16 cellular contexts compared by ENCODE assay signal in genomic region chr12:104793280-104793679, GRCh38.
DNase-seq lines count a peak whose midpoint lies in the region; ATAC-seq, FAIRE-seq and TF ChIP-seq lines count a peak whose summit lies in the region.
"Had no signal": no experiment of that assay in that cellular context is flagged by ENCODE, and none has a peak within 500 bp of the region (broad histone marks: within the 10 kb centered on the region; RNA-seq: fewer than 3 reads in every experiment).

No MANE protein-coding gene starts in this region.

- 61% methylated on average over 3 of the region's 3 CpGs for WGBS in right cardiac atrium
- 77 to 82% (median 79%) methylated on average over 3 of the region's 3 CpGs for WGBS in small intestine, 3 donors

- H3K36me3 ChIP-seq in left ventricle myocardium inferior (no peaks in the 10 kb centered on the region), tibial artery (no peaks in the 10 kb centered on the region), small intestine (ENCODE audit: control insufficient read depth in 2 of 2, insufficient read depth in 2 of 2, low read length in 2 of 2) (no peaks in the 10 kb centered on the region)

- H3K9me3 ChIP-seq in left ventricle myocardium inferior (replicated peaks) (no peaks in the 10 kb centered on the region), right cardiac atrium (ENCODE audit: control insufficient read depth, low read length) (no peaks in the 10 kb centered on the region), tibial artery (no peaks in the 10 kb centered on the region), small intestine (ENCODE audit: control insufficient read depth, low read depth) (no peaks in the 10 kb centered on the region)

- intact Hi-C loops in Right ventricle myocardium inferior (cut with DNase I) = loop anchor here (10.0 kb wide), 1 partner anchor 62 kb away; no protein-coding TSS in a partner anchor
- intact Hi-C loops in left ventricle myocardium inferior (cut with micrococcal nuclease) = no loop called here
- intact Hi-C loops in right cardiac atrium (cut with DNase I) = no loop called here
- intact Hi-C loops in tibial artery (cut with DNase I; ENCODE audit: low total_unique reads) = no loop called here

- ATAC-seq in Right ventricle myocardium inferior (peak; percentile 39), right cardiac atrium (peak; percentile 59 to 71), HG03135 (IDR thresholded peaks at IDR 0.05; ENCODE audit: unreplicated experiment) (no peak)
- ATAC-seq: activated naive CD8-positive, alpha-beta T cell treated with anti-CD3 and anti-CD28 coated beads, Interleukin-2, amount 50 U/mL, for 24 hours had no signal

- TF ChIP-seq CTCF in left ventricle myocardium inferior (IDR thresholded peaks at IDR 0.05; ENCODE audit: borderline replicate concordance) (no peak), tibial artery (IDR thresholded peaks at IDR 0.05) (no peak)

- FAIRE-seq in small intestine (lab: Jason Lieb, UNC) = no peak

- H3K4me1 ChIP-seq in left ventricle myocardium inferior = peaks cover 15% of the 10 kb centered on the region
- H3K4me1 ChIP-seq in right cardiac atrium (ENCODE audit: control insufficient read depth, insufficient read depth, low read length) = peaks cover 4% of the 10 kb centered on the region
- H3K4me1 ChIP-seq in tibial artery = peaks cover 0 to 26% (median 20%) of the 10 kb centered on the region in 4 donors
- no peaks in the 10 kb centered on the region for H3K4me1 ChIP-seq in small intestine (ENCODE audit: control insufficient read depth in 2 of 2, insufficient read depth in 1 of 2, low read depth in 1 of 2, low read length in 1 of 2)

- no peak overlapping the region for H3K27ac ChIP-seq in left ventricle myocardium inferior (replicated peaks)
- H3K27ac ChIP-seq in right cardiac atrium (ENCODE audit: low read length) = no peak overlapping the region
- peak overlapping the region; percentile 51 to 57 for H3K27ac ChIP-seq in tibial artery
- no peak overlapping the region for H3K27ac ChIP-seq in small intestine (ENCODE audit: low read depth in 1 of 2, low read length in 1 of 2)
- H3K27ac ChIP-seq: VCaP had no signal

- H3K27me3 ChIP-seq in left ventricle myocardium inferior (ENCODE audit: low read depth) (no peaks in the 10 kb centered on the region), right cardiac atrium (ENCODE audit: control insufficient read depth, insufficient read depth) (no peaks in the 10 kb centered on the region), tibial artery (no peaks in the 10 kb centered on the region), small intestine (ENCODE audit: control insufficient read depth in 2 of 2, insufficient read depth in 2 of 2, low read length in 2 of 2) (no peaks in the 10 kb centered on the region)

- H3K4me3 ChIP-seq in left ventricle myocardium inferior = no peak overlapping the region
- H3K4me3 ChIP-seq in right cardiac atrium (ENCODE audit: low read length) = no peak overlapping the region
- no peak overlapping the region for H3K4me3 ChIP-seq in tibial artery
- no peak overlapping the region for H3K4me3 ChIP-seq in small intestine (ENCODE audit: low read depth in 1 of 2, low read length in 2 of 2)

- DNase-seq in Right ventricle myocardium inferior (ENCODE audit: missing footprints) = no peak
- no peak for DNase-seq in left ventricle myocardium inferior
- peak; percentile 17 for DNase-seq in amniotic stem cell (lab: John Stamatoyannopoulos, UW)
- peak; percentile 30 to 79 (median 55) for DNase-seq in right cardiac atrium
- peak; percentile 68 to 72 for DNase-seq in tibial artery
- no peak for DNase-seq in small intestine
- no peak for DNase-seq in SKM-1 (lab: John Stamatoyannopoulos, UW; ENCODE audit: unreplicated experiment)
- DNase-seq: activated CD8-positive, alpha-beta memory T cell treated with anti-CD3 and anti-CD28 coated beads, Interleukin-2, amount 50 U/mL, for 48 hours; activated naive CD8-positive, alpha-beta T cell treated with anti-CD3 and anti-CD28 coated beads, Interleukin-2, amount 50 U/mL, for 24 hours; glutamatergic neuron; H7; NCI-H1105; NCI-H526 treated with DMSO at 0.1 percent for 48 hours; SIG-M5 had no signal

Comparison
In these comparisons a context has a peak if more than half of its experiments do, and no peak if none do; other contexts are left out.
1. DNase-seq: peak in amniotic stem cell (single experiment), right cardiac atrium (3 of 3) and tibial artery (2 of 2); none in Right ventricle myocardium inferior (single experiment), left ventricle myocardium inferior (single experiment), small intestine (single experiment) and SKM-1 (single experiment).
2. H3K27ac ChIP-seq: peak in tibial artery (2 of 2); none in left ventricle myocardium inferior (single experiment), right cardiac atrium (single experiment) and small intestine (0 of 2).